In genomic region chr1:66533804-66534745, GRCh38 we compare ENCODE assay signal across 8 cellular contexts. TPM values are rescaled to one million over a fixed set of nuclear protein-coding genes. Genes with fewer than 3 reads are reported as not detected.
A peak's percentile ranks its signal among the peaks of the same experiment; 100 is the strongest.
DNase-seq lines count a peak whose midpoint lies in the region; ATAC-seq and TF ChIP-seq lines count a peak whose summit lies in the region.

A gene with protein sequence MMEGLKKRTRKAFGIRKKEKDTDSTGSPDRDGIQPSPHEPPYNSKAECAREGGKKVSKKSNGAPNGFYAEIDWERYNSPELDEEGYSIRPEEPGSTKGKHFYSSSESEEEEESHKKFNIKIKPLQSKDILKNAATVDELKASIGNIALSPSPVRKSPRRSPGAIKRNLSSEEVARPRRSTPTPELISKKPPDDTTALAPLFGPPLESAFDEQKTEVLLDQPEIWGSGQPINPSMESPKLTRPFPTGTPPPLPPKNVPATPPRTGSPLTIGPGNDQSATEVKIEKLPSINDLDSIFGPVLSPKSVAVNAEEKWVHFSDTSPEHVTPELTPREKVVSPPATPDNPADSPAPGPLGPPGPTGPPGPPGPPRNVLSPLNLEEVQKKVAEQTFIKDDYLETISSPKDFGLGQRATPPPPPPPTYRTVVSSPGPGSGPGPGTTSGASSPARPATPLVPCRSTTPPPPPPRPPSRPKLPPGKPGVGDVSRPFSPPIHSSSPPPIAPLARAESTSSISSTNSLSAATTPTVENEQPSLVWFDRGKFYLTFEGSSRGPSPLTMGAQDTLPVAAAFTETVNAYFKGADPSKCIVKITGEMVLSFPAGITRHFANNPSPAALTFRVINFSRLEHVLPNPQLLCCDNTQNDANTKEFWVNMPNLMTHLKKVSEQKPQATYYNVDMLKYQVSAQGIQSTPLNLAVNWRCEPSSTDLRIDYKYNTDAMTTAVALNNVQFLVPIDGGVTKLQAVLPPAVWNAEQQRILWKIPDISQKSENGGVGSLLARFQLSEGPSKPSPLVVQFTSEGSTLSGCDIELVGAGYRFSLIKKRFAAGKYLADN (plus strand): TSS chr1:66534153. CDS start chr1:66534359, 206 bp downstream.

- DNase-seq in activated T-cell treated with anti-CD3 and anti-CD28 coated beads, Interleukin-2, amount 50 U/mL, for 4 hours, result no peak
- no peak for DNase-seq in activated T-cell treated with anti-CD3 and anti-CD28 coated beads, Interleukin-2, amount 50 U/mL, for 48 hours
- DNase-seq in activated CD8-positive, alpha-beta T cell treated with anti-CD3 and anti-CD28 coated beads for 36 hours, result peak; percentile 15
- DNase-seq in fibroblast of the conjunctiva (ENCODE audit: low read depth) (peak; percentile 53), myocyte (ENCODE audit: low read depth) (peak; percentile 59), upper lobe of left lung (peak; percentile 49 to 65)

- TF ChIP-seq POLR2A in upper lobe of left lung (IDR thresholded peaks at IDR 0.05), result peak in 1 of 4 donors; percentile 29

- WGBS in upper lobe of left lung, 2 donors, result 20 to 21% methylated on average over 25 of the region's 25 CpGs

- TF ChIP-seq CTCF in activated CD8-positive, alpha-beta T cell treated with anti-CD3 and anti-CD28 coated beads for 36 hours (IDR thresholded peaks at IDR 0.05), result no peak
- no peak for TF ChIP-seq CTCF in upper lobe of left lung (IDR thresholded peaks at IDR 0.05)

- H3K27ac ChIP-seq in upper lobe of left lung, result peak within 1 kb of the TSS; percentile 67 to 80 (median 76)

- H3K4me3 Mint-ChIP-seq in activated T-cell treated with anti-CD3 and anti-CD28 coated beads, Interleukin-2, amount 50 U/mL, for 4 hours, result peak within 1 kb of the TSS; percentile 75
- H3K4me3 Mint-ChIP-seq in activated CD8-positive, alpha-beta T cell treated with anti-CD3 and anti-CD28 coated beads for 36 hours, result peak within 1 kb of the TSS; percentile 73

- no peak for TF ChIP-seq EP300 in upper lobe of left lung (IDR thresholded peaks at IDR 0.05)

- POLR2A ChIA-PET in activated CD8-positive, alpha-beta T cell treated with anti-CD3 and anti-CD28 coated beads for 36 hours (lab: Charles Lee), result interaction anchor here (0.6 to 0.7 kb wide), 2 partner anchors 174 to 181 kb away, joined by 3 read pairs; no protein-coding TSS in a partner anchor

- no peak within 1 kb of the TSS for H3K27ac Mint-ChIP-seq in activated CD8-positive, alpha-beta T cell treated with anti-CD3 and anti-CD28 coated beads for 36 hours

- no peaks in the 10 kb centered on the region for H3K9me3 Mint-ChIP-seq in activated T-cell treated with anti-CD3 and anti-CD28 coated beads, Interleukin-2, amount 50 U/mL, for 4 hours
- H3K9me3 Mint-ChIP-seq in activated CD8-positive, alpha-beta T cell treated with anti-CD3 and anti-CD28 coated beads for 36 hours, result no peaks in the 10 kb centered on the region

- CTCF ChIA-PET in activated CD8-positive, alpha-beta T cell treated with anti-CD3 and anti-CD28 coated beads for 36 hours (lab: Charles Lee), result interaction anchor here (0.9 to 1.5 kb wide), 4 partner anchors 11 to 192 kb away, joined by 3 read pairs; no protein-coding TSS in a partner anchor

- no peaks in the 10 kb centered on the region for H3K36me3 Mint-ChIP-seq in activated T-cell treated with anti-CD3 and anti-CD28 coated beads, Interleukin-2, amount 50 U/mL, for 4 hours (ENCODE audit: insufficient read depth)
- no peaks in the 10 kb centered on the region for H3K36me3 Mint-ChIP-seq in activated CD8-positive, alpha-beta T cell treated with anti-CD3 and anti-CD28 coated beads for 36 hours (ENCODE audit: low read depth)

- H3K4me1 Mint-ChIP-seq in activated T-cell treated with anti-CD3 and anti-CD28 coated beads, Interleukin-2, amount 50 U/mL, for 4 hours (ENCODE audit: low read depth), result peaks cover 12% of the 10 kb centered on the region
- H3K4me1 Mint-ChIP-seq in activated CD8-positive, alpha-beta T cell treated with anti-CD3 and anti-CD28 coated beads for 36 hours (ENCODE audit: low read depth), result peaks cover 10% of the 10 kb centered on the region

- peaks cover under 1 to 16% (median 8%) of the 10 kb centered on the region in 4 donors for H3K4me1 ChIP-seq in upper lobe of left lung

- H3K9me3 ChIP-seq in upper lobe of left lung, result no peaks in the 10 kb centered on the region

- peaks cover 51% of the 10 kb centered on the region for H3K27me3 Mint-ChIP-seq in activated T-cell treated with anti-CD3 and anti-CD28 coated beads, Interleukin-2, amount 50 U/mL, for 4 hours (ENCODE audit: low read depth)
- H3K27me3 Mint-ChIP-seq in activated CD8-positive, alpha-beta T cell treated with anti-CD3 and anti-CD28 coated beads for 36 hours, result peaks cover 38% of the 10 kb centered on the region

- intact Hi-C loops in activated CD8-positive, alpha-beta T cell treated with anti-CD3 and anti-CD28 coated beads for 36 hours (cut with micrococcal nuclease), result no loop called here

- peak; percentile 36 to 38 for ATAC-seq in activated T-cell treated with anti-CD3 and anti-CD28 coated beads, Interleukin-2, amount 50 U/mL, for 4 hours
- peak; percentile 58 for ATAC-seq in activated CD8-positive, alpha-beta T cell treated with anti-CD3 and anti-CD28 coated beads for 36 hours
- ATAC-seq in upper lobe of left lung (ENCODE audit: low FRiP score in 2 of 2), result peak; percentile 87 to 89
- no peak for ATAC-seq in GM18520 (IDR thresholded peaks at IDR 0.05; ENCODE audit: unreplicated experiment)
- ATAC-seq in HG03159 (IDR thresholded peaks at IDR 0.05; ENCODE audit: unreplicated experiment), result no peak

- peak within 1 kb of the TSS; percentile 25 to 48 (median 41) for H3K4me3 ChIP-seq in upper lobe of left lung

- no peaks in the 10 kb centered on the region for H3K27me3 ChIP-seq in upper lobe of left lung

- no peaks in the 10 kb centered on the region for H3K36me3 ChIP-seq in upper lobe of left lung

RNA-seq across cellular contexts. Expression of the gene that starts here (rescaled TPM):
- total RNA-seq in activated T-cell treated with anti-CD3 and anti-CD28 coated beads, Interleukin-2, amount 50 U/mL, for 4 hours, result not detected
- not detected for total RNA-seq in activated CD8-positive, alpha-beta T cell treated with anti-CD3 and anti-CD28 coated beads for 36 hours
- total RNA-seq in myocyte (1.9 and 3.7 TPM in 2 replicates), upper lobe of left lung (10 to 100 TPM in 3 of 6 donors, 1 to 10 TPM in 3; 5.8 to 29.3 (median 10.0) TPM)
- polyA plus RNA-seq in myocyte (2012), result 2.3 TPM

Comparison
In these comparisons a context has a peak if more than half of its experiments do, and no peak if none do; other contexts are left out.
1. Peak in ATAC-seq in activated T-cell treated with anti-CD3 and anti-CD28 coated beads, Interleukin-2, amount 50 U/mL, for 4 hours; RNA of the gene not detected or under 1 TPM.
2. Peak in DNase-seq and ATAC-seq in activated CD8-positive, alpha-beta T cell treated with anti-CD3 and anti-CD28 coated beads for 36 hours; RNA of the gene not detected or under 1 TPM.
3. ATAC-seq: peak in upper lobe of left lung (2 of 2); none in GM18520 (single experiment) and HG03159 (single experiment).
4. DNase-seq: peak in fibroblast of the conjunctiva (single experiment), myocyte (single experiment) and upper lobe of left lung (2 of 2); none in activated T-cell treated with anti-CD3 and anti-CD28 coated beads, Interleukin-2, amount 50 U/mL, for 4 hours (single experiment) and activated T-cell treated with anti-CD3 and anti-CD28 coated beads, Interleukin-2, amount 50 U/mL, for 48 hours (0 of 2).